8 cellular contexts compared by ENCODE assay signal in genomic region chr3:143207338-143207961, GRCh38.
DNase-seq lines count a peak whose midpoint lies in the region; ATAC-seq, FAIRE-seq and TF ChIP-seq lines count a peak whose summit lies in the region.

No MANE protein-coding gene starts in this region.

- peaks cover 0 to 5% of the 10 kb centered on the region in 2 donors for H3K36me3 Mint-ChIP-seq in activated T-cell treated with anti-CD3 and anti-CD28 coated beads, Interleukin-2, amount 50 U/mL, for 72 hours (ENCODE audit: insufficient read depth in 2 of 2)
- no peaks in the 10 kb centered on the region for H3K36me3 Mint-ChIP-seq in activated T-cell treated with anti-CD3 and anti-CD28 coated beads, Interleukin-2, amount 50 U/mL, for 24 hours (ENCODE audit: low read depth)
- H3K36me3 Mint-ChIP-seq in naive B cell = no peaks in the 10 kb centered on the region

- TF ChIP-seq CTCF in esophagus squamous epithelium (IDR thresholded peaks at IDR 0.05) = no peak

- no peak overlapping the region for H3K27ac ChIP-seq in esophagus squamous epithelium

- no peak overlapping the region for H3K4me3 Mint-ChIP-seq in activated T-cell treated with anti-CD3 and anti-CD28 coated beads, Interleukin-2, amount 50 U/mL, for 72 hours
- no peak overlapping the region for H3K4me3 Mint-ChIP-seq in activated T-cell treated with anti-CD3 and anti-CD28 coated beads, Interleukin-2, amount 50 U/mL, for 24 hours
- peak overlapping the region in 2 of 8 donors; percentile 47 to 54 for H3K4me3 Mint-ChIP-seq in naive B cell

- H3K4me1 ChIP-seq in esophagus squamous epithelium = no peaks in the 10 kb centered on the region

- H3K4me3 ChIP-seq in esophagus squamous epithelium = no peak overlapping the region

- no peaks in the 10 kb centered on the region for H3K27me3 ChIP-seq in esophagus squamous epithelium

- peaks cover 13% of the 10 kb centered on the region for H3K4me1 Mint-ChIP-seq in activated T-cell treated with anti-CD3 and anti-CD28 coated beads, Interleukin-2, amount 50 U/mL, for 72 hours (ENCODE audit: low read depth)
- H3K4me1 Mint-ChIP-seq in activated T-cell treated with anti-CD3 and anti-CD28 coated beads, Interleukin-2, amount 50 U/mL, for 24 hours (ENCODE audit: low read depth) = peaks cover 10% of the 10 kb centered on the region
- peaks cover 7 to 19% (median 14%) of the 10 kb centered on the region in 3 donors for H3K4me1 Mint-ChIP-seq in naive B cell

- TF ChIP-seq POLR2A in esophagus squamous epithelium (IDR thresholded peaks at IDR 0.05) = no peak

- H3K9me3 ChIP-seq in esophagus squamous epithelium = no peaks in the 10 kb centered on the region

- WGBS in esophagus squamous epithelium, 2 donors = 81 to 84% methylated on average over 1 of the region's 1 CpG

- peak; percentile 17 to 32 for ATAC-seq in activated T-cell treated with anti-CD3 and anti-CD28 coated beads, Interleukin-2, amount 50 U/mL, for 72 hours (replicated peaks in 1 of 2)
- ATAC-seq in HG02885 (IDR thresholded peaks at IDR 0.05; ENCODE audit: poor library complexity, unreplicated experiment) (peak; percentile 84), naive B cell (ENCODE audit: low read depth in 2 of 2) (peak; percentile 35 to 70)

- H3K36me3 ChIP-seq in esophagus squamous epithelium = no peaks in the 10 kb centered on the region

- H3K27ac Mint-ChIP-seq in activated T-cell treated with anti-CD3 and anti-CD28 coated beads, Interleukin-2, amount 50 U/mL, for 72 hours = no peak overlapping the region
- no peak overlapping the region for H3K27ac Mint-ChIP-seq in activated T-cell treated with anti-CD3 and anti-CD28 coated beads, Interleukin-2, amount 50 U/mL, for 24 hours
- peak overlapping the region in 3 of 6 donors; percentile 47 to 60 (median 49) for H3K27ac Mint-ChIP-seq in naive B cell

- FAIRE-seq in RCC 7860 (lab: Jason Lieb, UNC) = peak; percentile 99

- H3K9me3 Mint-ChIP-seq in activated T-cell treated with anti-CD3 and anti-CD28 coated beads, Interleukin-2, amount 50 U/mL, for 72 hours = peaks cover 0 to 2% of the 10 kb centered on the region in 2 donors
- peaks cover 7% of the 10 kb centered on the region for H3K9me3 Mint-ChIP-seq in activated T-cell treated with anti-CD3 and anti-CD28 coated beads, Interleukin-2, amount 50 U/mL, for 24 hours
- peaks cover 0 to 16% (median 3%) of the 10 kb centered on the region in 7 donors for H3K9me3 Mint-ChIP-seq in naive B cell

- intact Hi-C loops in esophagus squamous epithelium (cut with DNase I) = no loop called here

- DNase-seq in activated T-cell treated with anti-CD3 and anti-CD28 coated beads, Interleukin-2, amount 50 U/mL, for 72 hours = peak; percentile 3 to 8
- DNase-seq in activated T-cell treated with anti-CD3 and anti-CD28 coated beads, Interleukin-2, amount 50 U/mL, for 24 hours = no peak
- DNase-seq in RCC 7860 (ENCODE audit: low spot score) (peak; percentile 95), naive B cell (no peak), NCI-H524 (lab: John Stamatoyannopoulos, UW) (no peak), esophagus squamous epithelium (lab: John Stamatoyannopoulos, UW) (no peak)
- DNase-seq in effector CD4-positive, alpha-beta T cell = no peak

- no peaks in the 10 kb centered on the region for H3K27me3 Mint-ChIP-seq in activated T-cell treated with anti-CD3 and anti-CD28 coated beads, Interleukin-2, amount 50 U/mL, for 72 hours (ENCODE audit: low read depth)
- H3K27me3 Mint-ChIP-seq in activated T-cell treated with anti-CD3 and anti-CD28 coated beads, Interleukin-2, amount 50 U/mL, for 24 hours = no peaks in the 10 kb centered on the region
- H3K27me3 Mint-ChIP-seq in naive B cell = no peaks in the 10 kb centered on the region

Comparison
In these comparisons a context has a peak if more than half of its experiments do, and no peak if none do; other contexts are left out.
1. DNase-seq: peak in activated T-cell treated with anti-CD3 and anti-CD28 coated beads, Interleukin-2, amount 50 U/mL, for 72 hours (2 of 2) and RCC 7860 (single experiment); none in activated T-cell treated with anti-CD3 and anti-CD28 coated beads, Interleukin-2, amount 50 U/mL, for 24 hours (single experiment), naive B cell (single experiment), NCI-H524 (0 of 2), effector CD4-positive, alpha-beta T cell (single experiment) and esophagus squamous epithelium (single experiment).
2. ATAC-seq: peak in every context shown above with its lines; median percentile 84 in HG02885; 52 in naive B cell; 24 in activated T-cell treated with anti-CD3 and anti-CD28 coated beads, Interleukin-2, amount 50 U/mL, for 72 hours.